6 cellular contexts compared by ENCODE assay signal in the genomic region with DNA sequence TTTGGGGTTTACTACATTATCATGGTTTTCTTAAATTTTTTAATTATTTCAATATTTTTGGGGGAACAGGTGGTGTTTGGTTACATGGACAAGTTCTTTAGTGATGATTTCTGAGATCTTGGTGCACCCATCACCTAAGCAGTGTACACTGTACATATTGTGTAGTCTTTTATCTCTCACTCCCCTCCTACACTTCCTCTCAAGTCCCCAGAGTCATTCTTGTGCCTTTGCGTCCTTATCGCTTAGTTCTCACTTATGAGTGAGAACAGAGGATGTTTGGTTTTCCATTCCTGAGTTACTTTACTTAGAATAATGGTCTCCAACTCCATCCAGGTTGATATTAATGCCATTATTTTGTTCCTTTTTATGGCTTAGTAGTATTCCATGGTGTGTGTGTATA.
"Had no signal": no experiment of that assay in that cellular context is flagged by ENCODE, and none has a peak within 500 bp of the region (broad histone marks: within the 10 kb centered on the region; RNA-seq: fewer than 3 reads in every experiment).

No MANE protein-coding gene starts in this region.

- DNase-seq: H9, HCEC 1CT, KBM-7 had no signal

- H3K27ac ChIP-seq: HL-60 had no signal

- ATAC-seq: GM23338, HepG2 had no signal

- H3K4me3 ChIP-seq: GM23338 had no signal
